Comparison of ENCODE assay signal across 24 cellular contexts in genomic region chr11:35248558-35249323, GRCh38.
DNase-seq lines count a peak whose midpoint lies in the region; ATAC-seq, FAIRE-seq and TF ChIP-seq lines count a peak whose summit lies in the region.
"Had no signal": no experiment of that assay in that cellular context is flagged by ENCODE, and none has a peak within 500 bp of the region (broad histone marks: within the 10 kb centered on the region; RNA-seq: fewer than 3 reads in every experiment).

No MANE protein-coding gene starts in this region.

- H3K9me1 ChIP-seq in endothelial cell of umbilical vein (replicated peaks; ENCODE audit: control insufficient read depth, extremely low read depth, insufficient read depth, low read length), result no peaks in the 10 kb centered on the region

- no peaks in the 10 kb centered on the region for H3K79me2 ChIP-seq in endothelial cell of umbilical vein (ENCODE audit: control insufficient read depth, insufficient read depth, low read length)

- no peak overlapping the region for H3K9ac ChIP-seq in endothelial cell of umbilical vein (replicated peaks; ENCODE audit: extremely low read depth, insufficient read depth, low read length)
- H3K9ac ChIP-seq: neural progenitor cell had no signal

- H3K9me3 ChIP-seq in endothelial cell of umbilical vein (replicated peaks; ENCODE audit: control insufficient read depth, insufficient read depth, low read length) (no peaks in the 10 kb centered on the region), upper lobe of right lung (no peaks in the 10 kb centered on the region), Caco-2 (peaks cover 4% of the 10 kb centered on the region; the same call in 1 of the 2 replicates)
- H3K9me3 ChIP-seq: mucosa of descending colon, stomach, transverse colon had no signal

- no peak overlapping the region for H3K4me3 ChIP-seq in endothelial cell of umbilical vein (replicated peaks in 1 of 3; ENCODE audit: insufficient read depth in 1 of 3, low read depth in 1 of 3, low read length in 3 of 3)
- no peak overlapping the region for H3K4me3 ChIP-seq in upper lobe of right lung
- H3K4me3 ChIP-seq in Caco-2 (ENCODE audit: low read depth, low read length), result no peak overlapping the region
- H3K4me3 ChIP-seq: mucosa of descending colon, neural progenitor cell, stomach, transverse colon had no signal

- intact Hi-C loops in endothelial cell of umbilical vein (cut with micrococcal nuclease), result no loop called here
- intact Hi-C loops in upper lobe of right lung (cut with DNase I), result no loop called here
- intact Hi-C loops in MCF 10A (cut with micrococcal nuclease), result no loop called here
- intact Hi-C loops in Caco-2 (cut with micrococcal nuclease; ENCODE audit: unreplicated experiment), result no loop called here

- BruUV-seq in endothelial cell of umbilical vein (replicated peaks; lab: Mats Ljungman, UMichigan) (no TSS peak), MCF 10A (replicated peaks; lab: Mats Ljungman, UMichigan) (no TSS peak), Caco-2 (replicated peaks; lab: Mats Ljungman, UMichigan) (no TSS peak)

- CTCF ChIA-PET in T-cell (lab: Charles Lee), result no interaction called here
- CTCF ChIA-PET in endothelial cell of umbilical vein (lab: Charles Lee), result no interaction called here
- CTCF ChIA-PET in MCF 10A (lab: Yijun Ruan, JAX), result no interaction called here
- CTCF ChIA-PET in Caco-2 (lab: Charles Lee), result no interaction called here

- no peaks in the 10 kb centered on the region for H4K20me1 ChIP-seq in endothelial cell of umbilical vein (replicated peaks; ENCODE audit: control insufficient read depth, extremely low read depth, insufficient read depth, low read length)

- no peaks in the 10 kb centered on the region for H3K27me3 Mint-ChIP-seq in activated naive CD4-positive, alpha-beta T cell treated with anti-CD3 and anti-CD28 coated beads, Interleukin-2, amount 50 U/mL, for 24 hours
- H3K27me3 Mint-ChIP-seq in T-cell (no peaks in the 10 kb centered on the region), MCF 10A (ENCODE audit: insufficient read depth, unreplicated experiment) (no peaks in the 10 kb centered on the region), Caco-2 (ENCODE audit: insufficient read depth, unreplicated experiment) (no peaks in the 10 kb centered on the region)
- H3K27me3 Mint-ChIP-seq: activated B cell treated with CpG ODN at 0.5 μM for 24 hours; activated naive CD8-positive, alpha-beta T cell treated with anti-CD3 and anti-CD28 coated beads, Interleukin-2, amount 50 U/mL, for 24 hours had no signal

- DNase-seq in activated naive CD4-positive, alpha-beta T cell treated with Interleukin-2 at 50 U/mL for 16 hours, result no peak
- DNase-seq in T-cell (no peak), endothelial cell of umbilical vein (ENCODE audit: low read depth, low spot score) (peak; percentile 9), upper lobe of right lung (no peak), MCF 10A (ENCODE audit: unreplicated experiment) (no peak), NCI-H446 treated with DMSO at 0.1 percent for 48 hours (lab: John Stamatoyannopoulos, UW) (no peak), Caco-2 (no peak)
- DNase-seq: activated B cell treated with CpG ODN at 0.5 μM for 24 hours; activated CD4-positive, alpha-beta T cell treated with anti-CD3 and anti-CD28 coated beads, Interleukin-2, amount 50 U/mL, for 4 hours; activated effector memory CD4-positive, alpha-beta T cell treated with anti-CD3 and anti-CD28 coated beads, Interleukin-2, amount 50 U/mL, for 16 hours; activated naive CD8-positive, alpha-beta T cell treated with anti-CD3 and anti-CD28 coated beads, Interleukin-2, amount 50 U/mL, for 24 hours; brain microvascular endothelial cell; Calu3; islet precursor cell; mucosa of descending colon; NCI-H1105 treated with DMSO at 0.1 percent for 48 hours; NCI-H2081; NCI-H345; OCI-M1; stomach; transverse colon had no signal

- no peaks in the 10 kb centered on the region for H3K4me1 ChIP-seq in endothelial cell of umbilical vein (ENCODE audit: control insufficient read depth, extremely low read depth, insufficient read depth, low read length)
- H3K4me1 ChIP-seq in upper lobe of right lung, result peaks cover 4% of the 10 kb centered on the region
- H3K4me1 ChIP-seq in Caco-2, result no peaks in the 10 kb centered on the region
- H3K4me1 ChIP-seq: neural progenitor cell had no signal

- H3K27me3 ChIP-seq in endothelial cell of umbilical vein (ENCODE audit: control insufficient read depth in 2 of 2, insufficient read depth in 2 of 2, low read length in 2 of 2), result peaks cover 3 to 20% of the 10 kb centered on the region in 2 experiments
- H3K27me3 ChIP-seq in upper lobe of right lung, result no peaks in the 10 kb centered on the region
- H3K27me3 ChIP-seq in Caco-2 (replicated peaks; ENCODE audit: control insufficient read depth, insufficient read depth, low read length), result no peaks in the 10 kb centered on the region
- H3K27me3 ChIP-seq: brain microvascular endothelial cell, neural progenitor cell, stomach, transverse colon had no signal

- ATAC-seq in T-cell (replicated peaks in 1 of 4) (no peak), upper lobe of right lung (peak; percentile 48)
- ATAC-seq: activated naive CD8-positive, alpha-beta T cell treated with anti-CD3 and anti-CD28 coated beads, Interleukin-2, amount 50 U/mL, for 24 hours had no signal

- TF ChIP-seq POLR2A in endothelial cell of umbilical vein (IDR thresholded peaks at IDR 0.05; ENCODE audit: low read depth, low read length), result no peak

- H3K9me3 Mint-ChIP-seq in activated naive CD4-positive, alpha-beta T cell treated with anti-CD3 and anti-CD28 coated beads, Interleukin-2, amount 50 U/mL, for 24 hours, result peaks cover 6% of the 10 kb centered on the region
- H3K9me3 Mint-ChIP-seq in T-cell (peaks cover 0 to 5% (median 4%) of the 10 kb centered on the region in 3 donors), MCF 10A (ENCODE audit: unreplicated experiment) (no peaks in the 10 kb centered on the region), Caco-2 (ENCODE audit: unreplicated experiment) (no peaks in the 10 kb centered on the region)
- H3K9me3 Mint-ChIP-seq: activated B cell treated with CpG ODN at 0.5 μM for 24 hours had no signal

- dilution Hi-C loops in endothelial cell of umbilical vein (cut with MboI; ENCODE audit: extremely low pct_ligation_motif_present, low sequenced_read_pairs), result no loop called here

- peaks cover 3% of the 10 kb centered on the region for H3K36me3 Mint-ChIP-seq in activated naive CD4-positive, alpha-beta T cell treated with anti-CD3 and anti-CD28 coated beads, Interleukin-2, amount 50 U/mL, for 24 hours
- H3K36me3 Mint-ChIP-seq in T-cell (no peaks in the 10 kb centered on the region), MCF 10A (ENCODE audit: insufficient read depth, unreplicated experiment) (no peaks in the 10 kb centered on the region), Caco-2 (ENCODE audit: insufficient read depth, unreplicated experiment) (no peaks in the 10 kb centered on the region)
- H3K36me3 Mint-ChIP-seq: neural progenitor cell had no signal

- H3K27ac Mint-ChIP-seq in activated naive CD4-positive, alpha-beta T cell treated with anti-CD3 and anti-CD28 coated beads, Interleukin-2, amount 50 U/mL, for 24 hours, result peak overlapping the region; percentile 19
- H3K27ac Mint-ChIP-seq in T-cell, result peak overlapping the region; percentile 66 to 74
- no peak overlapping the region for H3K27ac Mint-ChIP-seq in MCF 10A (ENCODE audit: low read depth, unreplicated experiment)
- H3K27ac Mint-ChIP-seq in Caco-2 (ENCODE audit: unreplicated experiment), result no peak overlapping the region
- H3K27ac Mint-ChIP-seq: activated B cell treated with CpG ODN at 0.5 μM for 24 hours, B cell, neural progenitor cell had no signal

- H3K4me1 Mint-ChIP-seq in activated naive CD4-positive, alpha-beta T cell treated with anti-CD3 and anti-CD28 coated beads, Interleukin-2, amount 50 U/mL, for 24 hours, result peaks cover 92% of the 10 kb centered on the region
- H3K4me1 Mint-ChIP-seq in T-cell (peaks cover 34 to 69% (median 61%) of the 10 kb centered on the region in 3 donors), MCF 10A (ENCODE audit: insufficient read depth, unreplicated experiment) (peaks cover 5% of the 10 kb centered on the region), Caco-2 (ENCODE audit: low read depth, unreplicated experiment) (no peaks in the 10 kb centered on the region)
- H3K4me1 Mint-ChIP-seq: activated B cell treated with CpG ODN at 0.5 μM for 24 hours, B cell, neural progenitor cell had no signal

- H2AFZ ChIP-seq in endothelial cell of umbilical vein (ENCODE audit: low read depth, low read length), result no peak overlapping the region
- H2AFZ ChIP-seq: neural progenitor cell had no signal

- H3K4me3 Mint-ChIP-seq in activated naive CD4-positive, alpha-beta T cell treated with anti-CD3 and anti-CD28 coated beads, Interleukin-2, amount 50 U/mL, for 24 hours, result no peak overlapping the region
- peak overlapping the region in 1 of 3 donors; percentile 55 for H3K4me3 Mint-ChIP-seq in T-cell
- H3K4me3 Mint-ChIP-seq in MCF 10A (ENCODE audit: unreplicated experiment), result no peak overlapping the region
- no peak overlapping the region for H3K4me3 Mint-ChIP-seq in Caco-2 (ENCODE audit: unreplicated experiment)
- H3K4me3 Mint-ChIP-seq: activated B cell treated with CpG ODN at 0.5 μM for 24 hours; activated naive CD8-positive, alpha-beta T cell treated with anti-CD3 and anti-CD28 coated beads, Interleukin-2, amount 50 U/mL, for 24 hours; B cell; neural progenitor cell had no signal

- TF ChIP-seq CTCF in endothelial cell of umbilical vein (IDR thresholded peaks at IDR 0.05; ENCODE audit: extremely low read depth in 1 of 2, insufficient read depth in 1 of 2, low read depth in 1 of 2, low read length in 2 of 2) (no peak), upper lobe of right lung (IDR thresholded peaks at IDR 0.05) (no peak), MCF 10A (IDR thresholded peaks at IDR 0.05; ENCODE audit: unreplicated experiment) (no peak), Caco-2 (IDR thresholded peaks at IDR 0.05; ENCODE audit: insufficient read depth in 1 of 2, low read depth in 1 of 2, low read length in 1 of 2, severe bottlenecking in 1 of 2, unreplicated experiment in 1 of 2) (no peak)

- no peak overlapping the region for H3K4me2 ChIP-seq in endothelial cell of umbilical vein (ENCODE audit: insufficient read depth, low read length)
- H3K4me2 ChIP-seq: neural progenitor cell had no signal

- peak; percentile 8 for FAIRE-seq in endothelial cell of umbilical vein (lab: Jason Lieb, UNC)

- no peaks in the 10 kb centered on the region for H3K36me3 ChIP-seq in endothelial cell of umbilical vein (ENCODE audit: control insufficient read depth in 2 of 2, extremely low read depth in 1 of 2, insufficient read depth in 2 of 2, low read length in 2 of 2)
- H3K36me3 ChIP-seq in upper lobe of right lung, result no peaks in the 10 kb centered on the region
- H3K36me3 ChIP-seq in Caco-2 (ENCODE audit: control insufficient read depth, insufficient read depth, low read length), result no peaks in the 10 kb centered on the region
- H3K36me3 ChIP-seq: brain microvascular endothelial cell, neural progenitor cell, stomach, transverse colon had no signal

- POLR2A ChIA-PET in T-cell (lab: Charles Lee), result interaction anchor here in 1 of 2 donors (0.9 kb wide), 1 partner anchor 9 kb away, joined by 3 read pairs; no protein-coding TSS in a partner anchor
- POLR2A ChIA-PET in endothelial cell of umbilical vein (lab: Charles Lee), result no interaction called here
- POLR2A ChIA-PET in MCF 10A (lab: Yijun Ruan, JAX), result no interaction called here
- POLR2A ChIA-PET in Caco-2 (lab: Charles Lee), result no interaction called here

- no peak overlapping the region for H3K27ac ChIP-seq in endothelial cell of umbilical vein (ENCODE audit: insufficient read depth, low read depth, low read length)
- H3K27ac ChIP-seq in upper lobe of right lung, result no peak overlapping the region
- H3K27ac ChIP-seq: brain microvascular endothelial cell, neural progenitor cell had no signal

Comparison
In these comparisons a context has a peak if more than half of its experiments do, and no peak if none do; other contexts are left out.
1. H3K27ac Mint-ChIP-seq: peak in activated naive CD4-positive, alpha-beta T cell treated with anti-CD3 and anti-CD28 coated beads, Interleukin-2, amount 50 U/mL, for 24 hours (single experiment) and T-cell (2 of 2); none in MCF 10A (single experiment) and Caco-2 (single experiment).